In the genomic region with DNA sequence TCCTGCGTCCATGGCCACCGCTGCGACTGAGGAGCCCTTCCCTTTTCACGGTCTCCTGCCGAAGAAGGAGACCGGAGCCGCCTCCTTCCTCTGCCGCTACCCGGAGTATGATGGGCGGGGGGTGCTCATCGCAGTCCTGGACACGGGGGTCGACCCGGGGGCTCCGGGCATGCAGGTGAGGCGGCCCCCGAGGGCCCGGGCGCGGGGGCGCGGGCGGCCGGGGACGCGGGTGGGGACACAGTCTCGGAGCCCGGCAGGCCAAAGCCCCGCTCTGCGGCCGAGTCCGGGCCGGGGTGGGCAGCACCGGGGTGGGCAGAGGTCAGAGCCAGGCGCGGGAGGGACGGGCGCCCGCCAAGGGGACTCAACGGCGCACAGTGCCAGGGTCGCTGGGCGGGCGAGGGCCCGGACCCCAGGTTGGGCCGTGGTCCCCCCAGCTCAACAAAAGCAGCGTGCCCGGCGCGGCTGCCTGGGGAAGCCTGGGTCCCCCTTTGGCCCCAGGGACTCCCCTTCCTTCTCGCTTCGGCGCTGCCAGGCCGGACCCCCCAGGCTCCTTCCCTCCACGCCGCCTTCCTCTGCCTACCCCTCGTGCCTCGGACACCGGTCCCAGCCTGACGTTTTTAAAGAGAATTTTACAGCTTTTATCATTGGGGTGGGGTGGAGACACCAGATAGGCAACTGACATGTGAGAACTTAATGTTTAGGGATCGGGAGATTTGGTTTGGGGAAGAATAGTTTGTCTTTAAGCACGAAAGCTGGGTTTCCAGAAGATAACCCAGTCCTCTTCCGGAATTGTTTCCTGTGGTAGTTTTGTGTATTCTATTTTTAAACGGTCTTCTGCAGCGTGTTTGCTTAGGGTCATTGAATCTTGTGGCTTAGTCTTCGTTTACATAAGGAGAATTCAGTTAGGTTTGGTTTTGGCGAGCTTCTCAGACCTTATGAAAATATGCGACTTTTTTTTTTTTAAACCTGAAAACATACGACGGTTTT, we compare ENCODE assay signal across 1 cellular context.
TF ChIP-seq lines count a peak whose summit lies in the region.

No MANE protein-coding gene starts in this region.

TF ChIP-seq in SK-N-SH, 30 proteins besides CTCF, POLR2A, EP300 and RAD21:
- TF ChIP-seq POLR2AphosphoS5 (IDR thresholded peaks at IDR 0.05; ENCODE audit: low read depth, low read length) (no peak; the same call in 1 of the 2 replicates), RXRA (IDR thresholded peaks at IDR 0.05; ENCODE audit: borderline replicate concordance, low read depth) (no peak), SMC3 (IDR thresholded peaks at IDR 0.05; ENCODE audit: low read depth, low read length) (no peak), TAF1 (IDR thresholded peaks at IDR 0.05; ENCODE audit: borderline replicate concordance, low read depth, low read length) (no peak), FOXM1 (IDR thresholded peaks at IDR 0.05; ENCODE audit: low read depth) (no peak), GABPA (IDR thresholded peaks at IDR 0.05; ENCODE audit: low read depth) (no peak), YY1 (IDR thresholded peaks at IDR 0.05; ENCODE audit: low read depth) (no peak), CHD2 (IDR thresholded peaks at IDR 0.05; ENCODE audit: low read length, partially characterized antibody) (no peak), NFIC (IDR thresholded peaks at IDR 0.05; ENCODE audit: borderline replicate concordance) (no peak), TEAD4 (IDR thresholded peaks at IDR 0.05; ENCODE audit: borderline replicate concordance, insufficient read depth) (no peak)
- TF ChIP-seq, protein P1, sequence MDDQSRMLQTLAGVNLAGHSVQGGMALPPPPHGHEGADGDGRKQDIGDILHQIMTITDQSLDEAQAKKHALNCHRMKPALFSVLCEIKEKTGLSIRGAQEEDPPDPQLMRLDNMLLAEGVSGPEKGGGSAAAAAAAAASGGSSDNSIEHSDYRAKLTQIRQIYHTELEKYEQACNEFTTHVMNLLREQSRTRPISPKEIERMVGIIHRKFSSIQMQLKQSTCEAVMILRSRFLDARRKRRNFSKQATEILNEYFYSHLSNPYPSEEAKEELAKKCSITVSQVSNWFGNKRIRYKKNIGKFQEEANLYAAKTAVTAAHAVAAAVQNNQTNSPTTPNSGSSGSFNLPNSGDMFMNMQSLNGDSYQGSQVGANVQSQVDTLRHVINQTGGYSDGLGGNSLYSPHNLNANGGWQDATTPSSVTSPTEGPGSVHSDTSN (IDR thresholded peaks at IDR 0.05), result no peak
TF ChIP-seq in SK-N-SH: peak in this region for 0.
